Comparison of ENCODE assay signal across 9 cellular contexts in genomic region chr3:188262913-188263683, GRCh38.
DNase-seq lines count a peak whose midpoint lies in the region; ATAC-seq, FAIRE-seq and TF ChIP-seq lines count a peak whose summit lies in the region.
"Had no signal": no experiment of that assay in that cellular context is flagged by ENCODE, and none has a peak within 500 bp of the region (broad histone marks: within the 10 kb centered on the region; RNA-seq: fewer than 3 reads in every experiment).

No MANE protein-coding gene starts in this region.

- 88% methylated on average over 8 of the region's 8 CpGs for WGBS in suprapubic skin

- CTCF ChIA-PET in activated CD4-positive, alpha-beta memory T cell treated with anti-CD3 and anti-CD28 coated beads for 36 hours (lab: Charles Lee), result interaction anchor here (1.2 to 1.4 kb wide), 2 partner anchors 8 to 21 kb away, joined by 3 to 7 read pairs; no protein-coding TSS in a partner anchor

- no peaks in the 10 kb centered on the region for H3K36me3 ChIP-seq in suprapubic skin

- peaks cover 3% of the 10 kb centered on the region for H3K4me1 Mint-ChIP-seq in activated CD4-positive, alpha-beta memory T cell treated with anti-CD3 and anti-CD28 coated beads for 36 hours (ENCODE audit: low read depth)

- no peak overlapping the region for H3K4me3 Mint-ChIP-seq in activated CD4-positive, alpha-beta memory T cell treated with anti-CD3 and anti-CD28 coated beads for 36 hours

- TF ChIP-seq CTCF in cardiac fibroblast (IDR thresholded peaks at IDR 0.05; ENCODE audit: low read depth, low read length) (no peak), suprapubic skin (IDR thresholded peaks at IDR 0.05) (no peak)

- no peak for FAIRE-seq in HTR-8/SVneo (lab: Jason Lieb, UNC)
- FAIRE-seq: TTC549 had no signal

- H3K27me3 ChIP-seq in suprapubic skin, result no peaks in the 10 kb centered on the region

- intact Hi-C loops in activated CD4-positive, alpha-beta memory T cell treated with anti-CD3 and anti-CD28 coated beads for 36 hours (cut with micrococcal nuclease), result no loop called here

- TF ChIP-seq EP300 in suprapubic skin (IDR thresholded peaks at IDR 0.05), result peak; percentile 86

- no peak overlapping the region for H3K27ac Mint-ChIP-seq in activated CD4-positive, alpha-beta memory T cell treated with anti-CD3 and anti-CD28 coated beads for 36 hours

- TF ChIP-seq POLR2A in suprapubic skin (IDR thresholded peaks at IDR 0.05), result no peak

- H3K27me3 Mint-ChIP-seq in activated CD4-positive, alpha-beta memory T cell treated with anti-CD3 and anti-CD28 coated beads for 36 hours, result no peaks in the 10 kb centered on the region

- peak overlapping the region; percentile 83 for H3K27ac ChIP-seq in suprapubic skin

- H3K36me3 Mint-ChIP-seq in activated CD4-positive, alpha-beta memory T cell treated with anti-CD3 and anti-CD28 coated beads for 36 hours, result no peaks in the 10 kb centered on the region

- POLR2A ChIA-PET in activated CD4-positive, alpha-beta memory T cell treated with anti-CD3 and anti-CD28 coated beads for 36 hours (lab: Charles Lee), result no interaction called here

- peak; percentile 52 for DNase-seq in HTR-8/SVneo (ENCODE audit: insufficient read length, low spot score)
- peak; percentile 63 to 95 for DNase-seq in cardiac fibroblast (ENCODE audit: low read depth in 2 of 2)
- DNase-seq in kidney glomerular epithelial cell (lab: John Stamatoyannopoulos, UW), result peak; percentile 59
- no peak for DNase-seq in suprapubic skin (ENCODE audit: low spot score in 2 of 2)
- DNase-seq in SKM-1 (lab: John Stamatoyannopoulos, UW; ENCODE audit: unreplicated experiment), result no peak
- no peak for DNase-seq in NCI-H1092 (lab: John Stamatoyannopoulos, UW)
- DNase-seq in activated CD4-positive, alpha-beta memory T cell treated with anti-CD3 and anti-CD28 coated beads for 36 hours, result no peak

- H3K4me3 ChIP-seq in cardiac fibroblast (replicated peaks in 1 of 2; ENCODE audit: low read depth in 2 of 2, low read length in 2 of 2) (no peak overlapping the region), suprapubic skin (no peak overlapping the region)

- peaks cover 37% of the 10 kb centered on the region for H3K4me1 ChIP-seq in suprapubic skin

- no peaks in the 10 kb centered on the region for H3K9me3 Mint-ChIP-seq in activated CD4-positive, alpha-beta memory T cell treated with anti-CD3 and anti-CD28 coated beads for 36 hours

- H3K9me3 ChIP-seq in suprapubic skin, result no peaks in the 10 kb centered on the region

- ATAC-seq in HG02610 (IDR thresholded peaks at IDR 0.05; ENCODE audit: unreplicated experiment), result no peak

Comparison
In these comparisons a context has a peak if more than half of its experiments do, and no peak if none do; other contexts are left out.
1. DNase-seq: peak in HTR-8/SVneo (single experiment), cardiac fibroblast (2 of 2) and kidney glomerular epithelial cell (single experiment); none in suprapubic skin (0 of 2), SKM-1 (single experiment), NCI-H1092 (single experiment) and activated CD4-positive, alpha-beta memory T cell treated with anti-CD3 and anti-CD28 coated beads for 36 hours (single experiment).